ENCODE assay signal across 15 cellular contexts in genomic region chr7:65448824-65449504, GRCh38.
DNase-seq lines count a peak whose midpoint lies in the region; ATAC-seq, FAIRE-seq and TF ChIP-seq lines count a peak whose summit lies in the region.
"Had no signal": no experiment of that assay in that cellular context is flagged by ENCODE, and none has a peak within 500 bp of the region (broad histone marks: within the 10 kb centered on the region; RNA-seq: fewer than 3 reads in every experiment).

No MANE protein-coding gene starts in this region.

- H4K20me1 ChIP-seq in K562 (replicated peaks; ENCODE audit: control insufficient read depth, insufficient read depth, low read length) (no peaks in the 10 kb centered on the region), GM23338 (replicated peaks; ENCODE audit: insufficient read depth) (no peaks in the 10 kb centered on the region)

- POLR2A ChIA-PET in K562 (lab: Yijun Ruan, JAX), result no interaction called here

- CTCF ChIA-PET in K562 (lab: Yijun Ruan, JAX; ENCODE audit: low intra/inter-chr PET ratio), result no interaction called here

- peaks cover 3% of the 10 kb centered on the region for H3K27me3 Mint-ChIP-seq in GM23338 (ENCODE audit: insufficient read depth, low read depth, poor library complexity)

- H3K4me3 ChIP-seq in HFF-Myc (replicated peaks; ENCODE audit: low read depth, low read length) (no peak overlapping the region), K562 (no peak overlapping the region), lower lobe of right lung (no peak overlapping the region), GM23338 (no peak overlapping the region), thyroid gland (replicated peaks in 1 of 3) (no peak overlapping the region)
- H3K4me3 ChIP-seq: left ventricle myocardium inferior had no signal

- no peaks in the 10 kb centered on the region for H3K36me3 ChIP-seq in K562 (ENCODE audit: control insufficient read depth, insufficient read depth, low read length)
- no peaks in the 10 kb centered on the region for H3K36me3 ChIP-seq in lower lobe of right lung
- H3K36me3 ChIP-seq in GM23338 (ENCODE audit: insufficient read depth), result no peaks in the 10 kb centered on the region
- H3K36me3 ChIP-seq in thyroid gland, result no peaks in the 10 kb centered on the region
- H3K36me3 ChIP-seq: left ventricle myocardium inferior had no signal

- H3K9me3 ChIP-seq in K562 (replicated peaks; ENCODE audit: control insufficient read depth, insufficient read depth, low read depth, low read length) (no peaks in the 10 kb centered on the region; the same call in 1 of the 2 replicates), lower lobe of right lung (no peaks in the 10 kb centered on the region), thyroid gland (no peaks in the 10 kb centered on the region)

- FAIRE-seq in K562 (lab: Jason Lieb, UNC), result no peak
- FAIRE-seq: H1 had no signal

- no peak overlapping the region for H3K9ac ChIP-seq in K562 (ENCODE audit: insufficient read depth in 1 of 2, low read depth in 2 of 2, low read length in 2 of 2)

- H3K9me2 ChIP-seq in GM23338 (ENCODE audit: insufficient read depth), result no peaks in the 10 kb centered on the region

- no peaks in the 10 kb centered on the region for H3K9me1 ChIP-seq in K562 (ENCODE audit: control insufficient read depth, insufficient read depth, low read length)

- H3K27me3 ChIP-seq in K562 (ENCODE audit: control insufficient read depth in 2 of 2, insufficient read depth in 2 of 2, low read length in 2 of 2), result peaks cover 0 to 2% of the 10 kb centered on the region in 2 experiments; a peak in 1 of 5 replicates
- no peaks in the 10 kb centered on the region for H3K27me3 ChIP-seq in lower lobe of right lung (ENCODE audit: low read depth)
- no peaks in the 10 kb centered on the region for H3K27me3 ChIP-seq in GM23338 (ENCODE audit: insufficient read depth)
- no peaks in the 10 kb centered on the region for H3K27me3 ChIP-seq in thyroid gland

- TF ChIP-seq CTCF in AG09319 (IDR thresholded peaks at IDR 0.05; ENCODE audit: low read depth, low read length) (no peak), HFF-Myc (IDR thresholded peaks at IDR 0.05; ENCODE audit: low read depth, low read length, missing control alignments) (no peak), K562 (IDR thresholded peaks at IDR 0.05 in 2 of 3, conservative IDR thresholded peaks at IDR 0.05 in 1 of 3; ENCODE audit: insufficient read depth in 2 of 3, low read depth in 1 of 3, low read length in 3 of 3) (no peak), lower lobe of right lung (IDR thresholded peaks at IDR 0.05) (no peak), GM23338 (conservative IDR thresholded peaks at IDR 0.05; ENCODE audit: low read depth in 2 of 2) (no peak), thyroid gland (IDR thresholded peaks at IDR 0.05) (no peak)

- intact Hi-C loops in K562 (cut with micrococcal nuclease) (loop anchor here (5.0 kb wide), 1 partner anchor 142 kb away; no protein-coding TSS in a partner anchor), lower lobe of right lung (cut with DNase I) (no loop called here), thyroid gland (cut with DNase I) (no loop called here)

- H3K36me3 Mint-ChIP-seq in GM23338 (ENCODE audit: low read depth), result peaks cover 15% of the 10 kb centered on the region
- H3K36me3 Mint-ChIP-seq: activated naive CD8-positive, alpha-beta T cell treated with anti-CD3 and anti-CD28 coated beads, Interleukin-2, amount 10 ng/mL, durations not matched to agents 7 days and 5 days had no signal

- in situ Hi-C loops in K562 (cut with MboI), result no loop called here

- TF ChIP-seq POLR2A in K562 (conservative IDR thresholded peaks at IDR 0.05), result no peak
- no peak for TF ChIP-seq POLR2A in thyroid gland (IDR thresholded peaks at IDR 0.05)

- H3K79me2 ChIP-seq in K562 (ENCODE audit: control insufficient read depth, insufficient read depth, low read length), result no peaks in the 10 kb centered on the region
- no peaks in the 10 kb centered on the region for H3K79me2 ChIP-seq in GM23338 (replicated peaks; ENCODE audit: insufficient read depth)

- H2AFZ ChIP-seq in K562 (ENCODE audit: low read depth, low read length), result no peak overlapping the region
- no peak overlapping the region for H2AFZ ChIP-seq in GM23338

- peaks cover 30% of the 10 kb centered on the region for H3K9me3 Mint-ChIP-seq in GM23338

- DNase-seq in AG09319 (ENCODE audit: extremely low read depth, low read depth) (peak; percentile 7), HFF-Myc (ENCODE audit: extremely low read depth, low read depth) (peak; percentile 29), K562 (ENCODE audit: extremely low read depth in 1 of 4, low spot score in 3 of 4) (no peak), lower lobe of right lung (no peak), GM23338 (ENCODE audit: low spot score) (no peak), thyroid gland (no peak), occipital lobe (lab: John Stamatoyannopoulos, UW) (no peak)
- DNase-seq: activated CD4-positive, alpha-beta T cell treated with anti-CD3 and anti-CD28 coated beads, Interleukin-2, amount 10 ng/mL, durations not matched to agents 24 days and 14 days; activated naive CD8-positive, alpha-beta T cell treated with anti-CD3 and anti-CD28 coated beads, Interleukin-2, amount 10 ng/mL, durations not matched to agents 7 days and 5 days; DMS 273 treated with DMSO at 0.1 percent for 48 hours; left ventricle myocardium inferior; NCI-H1436; Right ventricle myocardium superior had no signal

- H3K4me1 ChIP-seq in K562 (replicated peaks in 1 of 2; ENCODE audit: control insufficient read depth in 2 of 2, insufficient read depth in 2 of 2, low read length in 2 of 2) (no peaks in the 10 kb centered on the region), lower lobe of right lung (no peaks in the 10 kb centered on the region), GM23338 (ENCODE audit: insufficient read depth) (no peaks in the 10 kb centered on the region), thyroid gland (no peaks in the 10 kb centered on the region)

- TF ChIP-seq RAD21 in K562 (CRISPR knock-in tag; conservative IDR thresholded peaks at IDR 0.05 in 1 of 2, IDR thresholded peaks at IDR 0.05 in 1 of 2), result no peak

- H3F3A ChIP-seq in GM23338 (replicated peaks; ENCODE audit: low read depth), result no peaks in the 10 kb centered on the region

- no peaks in the 10 kb centered on the region for H3K4me1 Mint-ChIP-seq in GM23338
- H3K4me1 Mint-ChIP-seq: activated CD4-positive, alpha-beta T cell treated with anti-CD3 and anti-CD28 coated beads, Interleukin-2, amount 10 ng/mL, durations not matched to agents 24 days and 14 days; activated naive CD8-positive, alpha-beta T cell treated with anti-CD3 and anti-CD28 coated beads, Interleukin-2, amount 10 ng/mL, durations not matched to agents 7 days and 5 days had no signal

- no peak overlapping the region for H3K27ac ChIP-seq in K562 (ENCODE audit: extremely low read depth, low read depth, low read length)
- H3K27ac ChIP-seq in lower lobe of right lung, result no peak overlapping the region
- no peak overlapping the region for H3K27ac ChIP-seq in GM23338 (ENCODE audit: low read depth)
- no peak overlapping the region for H3K27ac ChIP-seq in thyroid gland
- H3K27ac ChIP-seq: left ventricle myocardium inferior had no signal

- H3K4me3 Mint-ChIP-seq in GM23338, result no peak overlapping the region
- H3K4me3 Mint-ChIP-seq: activated CD4-positive, alpha-beta T cell treated with anti-CD3 and anti-CD28 coated beads, Interleukin-2, amount 10 ng/mL, durations not matched to agents 24 days and 14 days; activated naive CD8-positive, alpha-beta T cell treated with anti-CD3 and anti-CD28 coated beads, Interleukin-2, amount 10 ng/mL, durations not matched to agents 7 days and 5 days had no signal

- no TSS peak for BruUV-seq in K562 (replicated peaks; lab: Mats Ljungman, UMichigan)

- no peak for ATAC-seq in K562
- ATAC-seq in lower lobe of right lung, result peak; percentile 57 to 72
- no peak for ATAC-seq in GM23338
- ATAC-seq in HG03025 (IDR thresholded peaks at IDR 0.05; ENCODE audit: low FRiP score, unreplicated experiment), result no peak

- TF ChIP-seq EP300 in K562 (IDR thresholded peaks at IDR 0.05; ENCODE audit: low read length), result no peak

- H3K4me2 ChIP-seq in K562 (ENCODE audit: insufficient read depth, low read length) (no peak overlapping the region), GM23338 (no peak overlapping the region)

- no peak overlapping the region for H3K27ac Mint-ChIP-seq in GM23338
- H3K27ac Mint-ChIP-seq: activated CD4-positive, alpha-beta T cell treated with anti-CD3 and anti-CD28 coated beads, Interleukin-2, amount 10 ng/mL, durations not matched to agents 24 days and 14 days; activated naive CD8-positive, alpha-beta T cell treated with anti-CD3 and anti-CD28 coated beads, Interleukin-2, amount 10 ng/mL, durations not matched to agents 7 days and 5 days had no signal

TF ChIP-seq in K562, 482 proteins besides CTCF, POLR2A, EP300 and RAD21 (continues in another document):
- TF ChIP-seq BHLHE40 (IDR thresholded peaks at IDR 0.05; ENCODE audit: low read length), result no peak

TF ChIP-seq in GM23338, 12 proteins besides CTCF, POLR2A, EP300 and RAD21 (continues in another document):
- TF ChIP-seq STAT1 (IDR thresholded peaks at IDR 0.05; ENCODE audit: unreplicated experiment) (no peak), ZNF331 (CRISPR knock-in tag; IDR thresholded peaks at IDR 0.05; ENCODE audit: low read depth) (no peak), EZH2 (IDR thresholded peaks at IDR 0.05; ENCODE audit: low read depth, unreplicated experiment) (no peak), REST (IDR thresholded peaks at IDR 0.05; ENCODE audit: unreplicated experiment) (no peak), POLR2AphosphoS5 (IDR thresholded peaks at IDR 0.05; ENCODE audit: low read depth) (no peak)

Comparison
In these comparisons a context has a peak if more than half of its experiments do, and no peak if none do; other contexts are left out.
1. DNase-seq: peak in AG09319 (single experiment) and HFF-Myc (single experiment); none in K562 (0 of 4), lower lobe of right lung (single experiment), GM23338 (single experiment), thyroid gland (0 of 2) and occipital lobe (single experiment).
2. ATAC-seq: peak in lower lobe of right lung (2 of 2); none in K562 (single experiment), GM23338 (single experiment) and HG03025 (single experiment).